Comparison of ENCODE assay signal across 14 cellular contexts in genomic region chr10:102313221-102313896, GRCh38.
DNase-seq lines count a peak whose midpoint lies in the region; ATAC-seq and TF ChIP-seq lines count a peak whose summit lies in the region.
"Had no signal": no experiment of that assay in that cellular context is flagged by ENCODE, and none has a peak within 500 bp of the region (broad histone marks: within the 10 kb centered on the region; RNA-seq: fewer than 3 reads in every experiment).

No MANE protein-coding gene starts in this region.

- intact Hi-C loops in Calu3 (cut with micrococcal nuclease; ENCODE audit: unreplicated experiment): no loop called here

- H3K9me3 Mint-ChIP-seq in Calu3 (ENCODE audit: low read depth, unreplicated experiment): no peaks in the 10 kb centered on the region
- H3K9me3 Mint-ChIP-seq: H9 had no signal

- H3K9ac ChIP-seq in rectal smooth muscle tissue (ENCODE audit: low read length): no peak overlapping the region

- no peak for TF ChIP-seq CTCF in Calu3 (IDR thresholded peaks at IDR 0.05; ENCODE audit: unreplicated experiment)
- no peak for TF ChIP-seq CTCF in fibroblast of villous mesenchyme (IDR thresholded peaks at IDR 0.05; ENCODE audit: insufficient read depth, low read depth, low read length)

- DNase-seq in Calu3 (no peak), NCI-H524 treated with DMSO at 0.1 percent for 48 hours (lab: John Stamatoyannopoulos, UW) (peak; percentile 8), fibroblast of villous mesenchyme (ENCODE audit: low read depth) (peak; percentile 58), activated gamma-delta T cell treated with Interleukin-2 at 50 U/mL for 16 hours (no peak), COR-L47 (lab: John Stamatoyannopoulos, UW) (no peak), caudate nucleus (lab: John Stamatoyannopoulos, UW) (no peak)
- DNase-seq: activated CD4-positive, alpha-beta T cell treated with anti-CD3 and anti-CD28 coated beads for 4 hours; H9; MV-4-11; NCI-H2227 treated with DMSO at 0.1 percent for 48 hours; stimulated activated CD4-positive, alpha-beta T cell treated with anti-CD3 and anti-CD28 coated beads, Interleukin-2, amount 100 ng/mL, for 48 hours had no signal

- CTCF ChIA-PET in Calu3 (lab: Charles Lee): no interaction called here

- no peak overlapping the region for H3K4me3 Mint-ChIP-seq in Calu3 (ENCODE audit: low read depth, unreplicated experiment)
- H3K4me3 Mint-ChIP-seq: H9 had no signal

- peak overlapping the region; percentile 47 for H3K27ac Mint-ChIP-seq in Calu3 (ENCODE audit: unreplicated experiment)
- H3K27ac Mint-ChIP-seq: H9 had no signal

- H3K27me3 Mint-ChIP-seq in Calu3 (ENCODE audit: unreplicated experiment): no peaks in the 10 kb centered on the region

- H3K27me3 ChIP-seq in rectal smooth muscle tissue (ENCODE audit: control insufficient read depth, insufficient read depth, low read length): no peaks in the 10 kb centered on the region
- H3K27me3 ChIP-seq: brain microvascular endothelial cell had no signal

- ATAC-seq in GM21619 (IDR thresholded peaks at IDR 0.05; ENCODE audit: unreplicated experiment): no peak

- H3K27ac ChIP-seq in rectal smooth muscle tissue (ENCODE audit: low read depth, low read length) (peak overlapping the region; percentile 44), caudate nucleus (ENCODE audit: low read depth, low read length) (no peak overlapping the region)
- H3K27ac ChIP-seq: brain microvascular endothelial cell had no signal

- no peaks in the 10 kb centered on the region for H3K36me3 Mint-ChIP-seq in Calu3 (ENCODE audit: insufficient read depth, unreplicated experiment)

- H3K4me3 ChIP-seq in fibroblast of villous mesenchyme (ENCODE audit: low read depth, low read length) (no peak overlapping the region), rectal smooth muscle tissue (ENCODE audit: low read length) (no peak overlapping the region)

- no TSS peak for BruUV-seq in Calu3 (replicated peaks; lab: Mats Ljungman, UMichigan)

- no peaks in the 10 kb centered on the region for H3K36me3 ChIP-seq in rectal smooth muscle tissue (ENCODE audit: control insufficient read depth, insufficient read depth, low read length)
- H3K36me3 ChIP-seq: brain microvascular endothelial cell had no signal

- H3K4me1 ChIP-seq in rectal smooth muscle tissue (ENCODE audit: control insufficient read depth, insufficient read depth, low read length): peaks cover 12% of the 10 kb centered on the region

- peaks cover 44% of the 10 kb centered on the region for H3K4me1 Mint-ChIP-seq in Calu3 (ENCODE audit: low read depth, unreplicated experiment)

Comparison
In these comparisons a context has a peak if more than half of its experiments do, and no peak if none do; other contexts are left out.
1. DNase-seq: peak in NCI-H524 treated with DMSO at 0.1 percent for 48 hours (single experiment) and fibroblast of villous mesenchyme (single experiment); none in Calu3 (single experiment), activated gamma-delta T cell treated with Interleukin-2 at 50 U/mL for 16 hours (single experiment), COR-L47 (single experiment) and caudate nucleus (0 of 61).